23 cellular contexts compared by ENCODE assay signal in genomic region chr5:112385566-112385965, GRCh38.
"Had no signal": no experiment of that assay in that cellular context is flagged by ENCODE, and none has a peak within 500 bp of the region (broad histone marks: within the 10 kb centered on the region; RNA-seq: fewer than 3 reads in every experiment).

No MANE protein-coding gene starts in this region.

- DNase-seq: activated CD4-positive, alpha-beta memory T cell treated with anti-CD3 and anti-CD28 coated beads, Interleukin-2, amount 10 ng/mL, durations not matched to agents 7 days and 5 days; activated CD4-positive, alpha-beta T cell treated with anti-CD3 and anti-CD28 coated beads, Interleukin-2, amount 10 ng/mL, durations not matched to agents 7 days and 5 days; activated CD4-positive, CD25-positive, alpha-beta regulatory T cell treated with anti-CD3 and anti-CD28 coated beads, Interleukin-2, amount 50 U/mL, for 72 hours; activated CD8-positive, alpha-beta memory T cell treated with anti-CD3 and anti-CD28 coated beads, Interleukin-2, amount 50 U/mL, for 48 hours; activated gamma-delta T cell; activated naive CD4-positive, alpha-beta T cell treated with anti-CD3 and anti-CD28 coated beads, Interleukin-2, amount 10 ng/mL, durations not matched to agents 7 days and 5 days; activated naive CD8-positive, alpha-beta T cell treated with anti-CD3 and anti-CD28 coated beads, Interleukin-2, amount 10 ng/mL, durations not matched to agents 7 days and 5 days; activated T-cell treated with anti-CD3 and anti-CD28 coated beads, Interleukin-2, amount 50 U/mL, for 24 hours; cerebellar nuclear complex; colonic mucosa; effector CD8-positive, alpha-beta T cell; islet precursor cell; left ventricle myocardium inferior; mucosa of descending colon; right lobe of liver; stimulated activated CD4-positive, alpha-beta T cell treated with anti-CD3 and anti-CD28 coated beads, Interleukin-2, amount 100 ng/mL, for 48 hours had no signal

- H3K4me3 Mint-ChIP-seq: activated CD4-positive, alpha-beta memory T cell treated with anti-CD3 and anti-CD28 coated beads, Interleukin-2, amount 10 ng/mL, durations not matched to agents 7 days and 5 days; activated CD4-positive, alpha-beta T cell treated with anti-CD3 and anti-CD28 coated beads, Interleukin-2, amount 10 ng/mL, durations not matched to agents 7 days and 5 days; activated naive CD4-positive, alpha-beta T cell treated with anti-CD3 and anti-CD28 coated beads, Interleukin-2, amount 10 ng/mL, durations not matched to agents 7 days and 5 days; activated naive CD8-positive, alpha-beta T cell treated with anti-CD3 and anti-CD28 coated beads, Interleukin-2, amount 10 ng/mL, durations not matched to agents 7 days and 5 days; activated T-cell treated with anti-CD3 and anti-CD28 coated beads, Interleukin-2, amount 50 U/mL, for 24 hours; brain; natural killer cell treated with Interleukin-12 subunit alpha and Interleukin-12 subunit beta and Interleukin-15 and Interleukin-18, amount 100 ng/mL, for 72 hours; stimulated activated naive CD8-positive, alpha-beta T cell treated with anti-CD3 and anti-CD28 coated beads, Interleukin-15, Interleukin-2, amounts not matched to agents 100 ng/mL and 50 ng/mL, for 24 hours had no signal

- H3K4me3 ChIP-seq: ascending aorta, cardiac muscle cell, colonic mucosa, left ventricle myocardium inferior, mucosa of descending colon, right lobe of liver had no signal

- H3K27me3 Mint-ChIP-seq: progenitor cell of endocrine pancreas had no signal

- H3K27me3 ChIP-seq: ascending aorta, cardiac muscle cell, colonic mucosa, right lobe of liver had no signal

- H3K36me3 Mint-ChIP-seq: activated naive CD4-positive, alpha-beta T cell treated with anti-CD3 and anti-CD28 coated beads, Interleukin-2, amount 10 ng/mL, durations not matched to agents 7 days and 5 days; activated naive CD8-positive, alpha-beta T cell treated with anti-CD3 and anti-CD28 coated beads, Interleukin-2, amount 10 ng/mL, durations not matched to agents 7 days and 5 days; brain; natural killer cell treated with Interleukin-12 subunit alpha and Interleukin-12 subunit beta and Interleukin-15 and Interleukin-18, amount 100 ng/mL, for 72 hours had no signal

- H3K27ac Mint-ChIP-seq: activated CD4-positive, alpha-beta memory T cell treated with anti-CD3 and anti-CD28 coated beads, Interleukin-2, amount 10 ng/mL, durations not matched to agents 7 days and 5 days; activated CD4-positive, alpha-beta T cell treated with anti-CD3 and anti-CD28 coated beads, Interleukin-2, amount 10 ng/mL, durations not matched to agents 7 days and 5 days; activated naive CD4-positive, alpha-beta T cell treated with anti-CD3 and anti-CD28 coated beads, Interleukin-2, amount 10 ng/mL, durations not matched to agents 7 days and 5 days; activated naive CD8-positive, alpha-beta T cell treated with anti-CD3 and anti-CD28 coated beads, Interleukin-2, amount 10 ng/mL, durations not matched to agents 7 days and 5 days; activated T-cell treated with anti-CD3 and anti-CD28 coated beads, Interleukin-2, amount 50 U/mL, for 24 hours; natural killer cell treated with Interleukin-12 subunit alpha and Interleukin-12 subunit beta and Interleukin-15 and Interleukin-18, amount 100 ng/mL, for 72 hours; progenitor cell of endocrine pancreas; stimulated activated naive CD8-positive, alpha-beta T cell treated with anti-CD3 and anti-CD28 coated beads, Interleukin-15, Interleukin-2, amounts not matched to agents 100 ng/mL and 50 ng/mL, for 24 hours had no signal

- H3K4me1 ChIP-seq: ascending aorta, colonic mucosa, right lobe of liver had no signal

- H3K4me1 Mint-ChIP-seq: activated CD4-positive, alpha-beta memory T cell treated with anti-CD3 and anti-CD28 coated beads, Interleukin-2, amount 10 ng/mL, durations not matched to agents 7 days and 5 days; activated CD4-positive, alpha-beta T cell treated with anti-CD3 and anti-CD28 coated beads, Interleukin-2, amount 10 ng/mL, durations not matched to agents 7 days and 5 days; activated naive CD4-positive, alpha-beta T cell treated with anti-CD3 and anti-CD28 coated beads, Interleukin-2, amount 10 ng/mL, durations not matched to agents 7 days and 5 days; activated naive CD8-positive, alpha-beta T cell treated with anti-CD3 and anti-CD28 coated beads, Interleukin-2, amount 10 ng/mL, durations not matched to agents 7 days and 5 days had no signal

- ATAC-seq: mucosa of descending colon; natural killer cell treated with Interleukin-12 subunit alpha and Interleukin-12 subunit beta and Interleukin-15 and Interleukin-18, amount 100 ng/mL, for 72 hours; right lobe of liver had no signal

- H3K36me3 ChIP-seq: ascending aorta, cardiac muscle cell, colonic mucosa, left ventricle myocardium inferior, right lobe of liver had no signal

- H3K9me3 ChIP-seq: ascending aorta, colonic mucosa, left ventricle myocardium inferior, mucosa of descending colon, right lobe of liver had no signal

- H3K9me3 Mint-ChIP-seq: activated CD4-positive, alpha-beta memory T cell treated with anti-CD3 and anti-CD28 coated beads, Interleukin-2, amount 10 ng/mL, durations not matched to agents 7 days and 5 days; activated CD4-positive, alpha-beta T cell treated with anti-CD3 and anti-CD28 coated beads, Interleukin-2, amount 10 ng/mL, durations not matched to agents 7 days and 5 days; activated naive CD4-positive, alpha-beta T cell treated with anti-CD3 and anti-CD28 coated beads, Interleukin-2, amount 10 ng/mL, durations not matched to agents 7 days and 5 days; activated naive CD8-positive, alpha-beta T cell treated with anti-CD3 and anti-CD28 coated beads, Interleukin-2, amount 10 ng/mL, durations not matched to agents 7 days and 5 days; activated T-cell treated with anti-CD3 and anti-CD28 coated beads, Interleukin-2, amount 50 U/mL, for 24 hours; brain; natural killer cell treated with Interleukin-12 subunit alpha and Interleukin-12 subunit beta and Interleukin-15 and Interleukin-18, amount 100 ng/mL, for 72 hours; stimulated activated naive CD8-positive, alpha-beta T cell treated with anti-CD3 and anti-CD28 coated beads, Interleukin-15, Interleukin-2, amounts not matched to agents 100 ng/mL and 50 ng/mL, for 24 hours had no signal

- H3K27ac ChIP-seq: ascending aorta, cardiac muscle cell, colonic mucosa, epithelial cell of prostate, left ventricle myocardium inferior, right lobe of liver had no signal
